In genomic region chr13:31245974-31246373, GRCh38 we compare ENCODE assay signal across 23 cellular contexts. TPM values are rescaled to one million over a fixed set of nuclear protein-coding genes. Genes with fewer than 3 reads are reported as not detected.
DNase-seq lines count a peak whose midpoint lies in the region; ATAC-seq, FAIRE-seq and TF ChIP-seq lines count a peak whose summit lies in the region.
"Had no signal": no experiment of that assay in that cellular context is flagged by ENCODE, and none has a peak within 500 bp of the region (broad histone marks: within the 10 kb centered on the region; RNA-seq: fewer than 3 reads in every experiment).

No MANE protein-coding gene starts in this region.

- peak; percentile 17 for FAIRE-seq in G401.6 (lab: Jason Lieb, UNC)
- peak; percentile 14 for FAIRE-seq in colon (lab: Jason Lieb, UNC)
- peak; percentile 79 for FAIRE-seq in small intestine (lab: Jason Lieb, UNC)
- FAIRE-seq: A549, D721Med, GM12878, GM12892, GM18507 had no signal

- H3K27me3 ChIP-seq in small intestine (ENCODE audit: control insufficient read depth in 2 of 2, insufficient read depth in 2 of 2, low read length in 2 of 2) = no peaks in the 10 kb centered on the region
- H3K27me3 ChIP-seq: BLaER1 treated with 17β-estradiol and CSF1 and Interleukin-3, amounts not matched to agents 10 nM and 100 nM had no signal

- WGBS in small intestine, 3 donors = 94 to 100% (median 95%) methylated on average over 1 of the region's 1 CpG

- no peak for TF ChIP-seq CTCF in mucosa of descending colon (IDR thresholded peaks at IDR 0.05)

- H3K27ac ChIP-seq in small intestine (ENCODE audit: low read depth in 1 of 2, low read length in 1 of 2) = no peak overlapping the region
- H3K27ac ChIP-seq: 22Rv1; A549; BLaER1 treated with 17β-estradiol and CSF1 and Interleukin-3, amounts not matched to agents 10 nM and 100 nM; C4-2B had no signal

- H3K36me3 ChIP-seq in mucosa of descending colon (ENCODE audit: low read depth) = no peaks in the 10 kb centered on the region
- H3K36me3 ChIP-seq in small intestine (ENCODE audit: control insufficient read depth in 2 of 2, insufficient read depth in 2 of 2, low read length in 2 of 2) = peaks cover 0 to 4% of the 10 kb centered on the region in 2 donors

- intact Hi-C loops in mucosa of descending colon (cut with DNase I, micrococcal nuclease) = no loop called here

- ATAC-seq in mucosa of descending colon = peak; percentile 56
- ATAC-seq: A549, GM12878 had no signal

- H3K9me3 ChIP-seq in mucosa of descending colon (no peaks in the 10 kb centered on the region), small intestine (ENCODE audit: control insufficient read depth, low read depth) (no peaks in the 10 kb centered on the region)
- H3K9me3 ChIP-seq: A549, Caco-2 had no signal

- no peak for DNase-seq in mucosa of descending colon
- no peak for DNase-seq in small intestine
- no peak for DNase-seq in COR-L47 (lab: John Stamatoyannopoulos, UW)
- no peak for DNase-seq in CD1c-positive myeloid dendritic cell (ENCODE audit: extremely low spot score)
- DNase-seq in cortex of kidney (lab: John Stamatoyannopoulos, UW) = no peak
- DNase-seq: AML-193; Caco-2; Calu3; CD4-positive, alpha-beta memory T cell; CD4-positive, CD25-positive, alpha-beta regulatory T cell; CD8-positive, alpha-beta memory T cell; DMS79 treated with DMSO at 0.1 percent for 48 hours; GDM1 had no signal

- peaks cover 9% of the 10 kb centered on the region for H3K4me1 ChIP-seq in mucosa of descending colon (ENCODE audit: low read depth)
- no peaks in the 10 kb centered on the region for H3K4me1 ChIP-seq in small intestine (ENCODE audit: control insufficient read depth in 2 of 2, insufficient read depth in 1 of 2, low read depth in 1 of 2, low read length in 1 of 2)
- H3K4me1 ChIP-seq: A549; BLaER1 treated with 17β-estradiol and CSF1 and Interleukin-3, amounts not matched to agents 10 nM and 100 nM; Caco-2 had no signal

- no peak overlapping the region for H3K4me3 ChIP-seq in mucosa of descending colon
- H3K4me3 ChIP-seq in small intestine (ENCODE audit: low read depth in 1 of 2, low read length in 2 of 2) = no peak overlapping the region
- H3K4me3 ChIP-seq: A549; BLaER1 treated with 17β-estradiol and CSF1 and Interleukin-3, amounts not matched to agents 10 nM and 100 nM; GM12878 had no signal

RNA-seq across cellular contexts. Expression of gene B3GLCT, which starts 46.2 kb away (rescaled TPM):
- 1 to 10 TPM; 3.1 to 5.1 (median 4.0) TPM for total RNA-seq in mucosa of descending colon
- 1 to 10 TPM; 1.6 to 2.1 (median 1.6) TPM for polyA plus RNA-seq in small intestine
